In genomic region chr10:28578454-28578853, GRCh38 we compare ENCODE assay signal across 1 cellular context.
TF ChIP-seq lines count a peak whose summit lies in the region.

No MANE protein-coding gene starts in this region.

TF ChIP-seq in IMR-90, 13 proteins besides CTCF, POLR2A, EP300 and RAD21:
- TF ChIP-seq SMC3 (IDR thresholded peaks at IDR 0.05; ENCODE audit: low read depth, low read length) (no peak), MAFK (IDR thresholded peaks at IDR 0.05; ENCODE audit: low read depth, low read length) (peak; percentile 69)
